Comparison of ENCODE assay signal across 13 cellular contexts in genomic region chr14:68715032-68715924, GRCh38.
A peak's percentile ranks its signal among the peaks of the same experiment; 100 is the strongest.
DNase-seq lines count a peak whose midpoint lies in the region; ATAC-seq and TF ChIP-seq lines count a peak whose summit lies in the region.
"Had no signal": no experiment of that assay in that cellular context is flagged by ENCODE, and none has a peak within 500 bp of the region (broad histone marks: within the 10 kb centered on the region; RNA-seq: fewer than 3 reads in every experiment).

No MANE protein-coding gene starts in this region.

- ATAC-seq in activated T-cell treated with anti-CD3 and anti-CD28 coated beads, Interleukin-2, amount 50 U/mL, for 4 hours = peak; percentile 64
- ATAC-seq in T-helper 17 cell (no peak), T-cell (replicated peaks in 1 of 4) (no peak), HG03159 (IDR thresholded peaks at IDR 0.05; ENCODE audit: unreplicated experiment) (no peak)

- CTCF ChIA-PET in T-cell (lab: Charles Lee) = no interaction called here

- no peaks in the 10 kb centered on the region for H3K27me3 ChIP-seq in smooth muscle cell (ENCODE audit: low read depth)
- H3K27me3 ChIP-seq: adrenal gland had no signal

- H3K36me3 ChIP-seq in smooth muscle cell (ENCODE audit: low read depth) = no peaks in the 10 kb centered on the region
- H3K36me3 ChIP-seq: adrenal gland had no signal

- no peak for DNase-seq in activated T-cell treated with anti-CD3 and anti-CD28 coated beads, Interleukin-2, amount 50 U/mL, for 4 hours
- DNase-seq in activated T-cell treated with anti-CD3 and anti-CD28 coated beads, Interleukin-2, amount 50 U/mL, for 48 hours = no peak
- DNase-seq in T-helper 17 cell (no peak), erythroblast (lab: John Stamatoyannopoulos, UW) (peak; percentile 31 to 34), smooth muscle cell (lab: John Stamatoyannopoulos, UW; ENCODE audit: unreplicated experiment) (no peak), T-cell (no peak), NCI-H2171 (lab: John Stamatoyannopoulos, UW) (no peak)
- DNase-seq: adrenal gland, HFFc6, NCI-H2227 treated with DMSO at 0.1 percent for 48 hours had no signal

- no peaks in the 10 kb centered on the region for H3K4me1 ChIP-seq in smooth muscle cell (ENCODE audit: low read depth)
- H3K4me1 ChIP-seq: adrenal gland had no signal

- TF ChIP-seq POLR2A in erythroblast (IDR thresholded peaks at IDR 0.05; ENCODE audit: low read length) = no peak

- no peaks in the 10 kb centered on the region for H4K20me1 ChIP-seq in smooth muscle cell (ENCODE audit: low read depth)

- peaks cover 60% of the 10 kb centered on the region for H3K4me1 Mint-ChIP-seq in activated T-cell treated with anti-CD3 and anti-CD28 coated beads, Interleukin-2, amount 50 U/mL, for 4 hours (ENCODE audit: low read depth)
- H3K4me1 Mint-ChIP-seq in T-helper 17 cell (peaks cover 46% of the 10 kb centered on the region), T-cell (peaks cover 61 to 65% (median 63%) of the 10 kb centered on the region in 3 donors)

- H3K4me3 Mint-ChIP-seq in activated T-cell treated with anti-CD3 and anti-CD28 coated beads, Interleukin-2, amount 50 U/mL, for 4 hours = no peak overlapping the region
- H3K4me3 Mint-ChIP-seq in T-helper 17 cell (no peak overlapping the region), T-cell (no peak overlapping the region)
- H3K4me3 Mint-ChIP-seq: HFFc6, neural crest cell had no signal

- peaks cover 8% of the 10 kb centered on the region for H3K9me3 Mint-ChIP-seq in activated T-cell treated with anti-CD3 and anti-CD28 coated beads, Interleukin-2, amount 50 U/mL, for 4 hours
- peaks cover 0 to 11% (median 4%) of the 10 kb centered on the region in 3 donors for H3K9me3 Mint-ChIP-seq in T-cell
- H3K9me3 Mint-ChIP-seq: HFFc6, neural crest cell had no signal

- no peak overlapping the region for H3K9ac ChIP-seq in smooth muscle cell (ENCODE audit: low read depth)

- H3K27ac ChIP-seq in smooth muscle cell (ENCODE audit: low read depth) = peak overlapping the region; percentile 33
- H3K27ac ChIP-seq: adrenal gland, HL-60 had no signal

- H3K4me2 ChIP-seq in smooth muscle cell = no peak overlapping the region

- H3K79me2 ChIP-seq in smooth muscle cell (ENCODE audit: low read depth) = no peaks in the 10 kb centered on the region

- no peak overlapping the region for H2AFZ ChIP-seq in smooth muscle cell (ENCODE audit: low read depth)

- no peaks in the 10 kb centered on the region for H3K9me3 ChIP-seq in T-helper 17 cell (ENCODE audit: control insufficient read depth, low read length, poor library complexity, severe bottlenecking)
- no peaks in the 10 kb centered on the region for H3K9me3 ChIP-seq in smooth muscle cell (replicated peaks; ENCODE audit: low read depth)
- H3K9me3 ChIP-seq: adrenal gland had no signal

- H3K27me3 Mint-ChIP-seq in activated T-cell treated with anti-CD3 and anti-CD28 coated beads, Interleukin-2, amount 50 U/mL, for 4 hours (ENCODE audit: low read depth) = no peaks in the 10 kb centered on the region
- no peaks in the 10 kb centered on the region for H3K27me3 Mint-ChIP-seq in T-helper 17 cell
- H3K27me3 Mint-ChIP-seq in T-cell = no peaks in the 10 kb centered on the region

- peak; percentile 6 for TF ChIP-seq CTCF in smooth muscle cell (IDR thresholded peaks at IDR 0.05; ENCODE audit: borderline replicate concordance, insufficient read depth, poor library complexity, severe bottlenecking)

- H3K36me3 Mint-ChIP-seq in activated T-cell treated with anti-CD3 and anti-CD28 coated beads, Interleukin-2, amount 50 U/mL, for 4 hours (ENCODE audit: insufficient read depth) = peaks cover 2% of the 10 kb centered on the region
- H3K36me3 Mint-ChIP-seq in T-helper 17 cell (ENCODE audit: low read depth) = no peaks in the 10 kb centered on the region
- no peaks in the 10 kb centered on the region for H3K36me3 Mint-ChIP-seq in T-cell

- no peaks in the 10 kb centered on the region for H3F3A ChIP-seq in smooth muscle cell (ENCODE audit: low read depth)

- peak overlapping the region; percentile 35 for H3K27ac Mint-ChIP-seq in T-helper 17 cell
- H3K27ac Mint-ChIP-seq in T-cell = peak overlapping the region in 1 of 2 donors; percentile 6
- H3K27ac Mint-ChIP-seq: HFFc6 had no signal

- POLR2A ChIA-PET in T-cell (lab: Charles Lee) = no interaction called here

- H3K4me3 ChIP-seq in smooth muscle cell = no peak overlapping the region
- H3K4me3 ChIP-seq: adrenal gland had no signal

- WGBS in smooth muscle cell (ENCODE audit: low lambda C conversion rate) = 61% methylated on average over 7 of the region's 7 CpGs

Comparison
In these comparisons a context has a peak if more than half of its experiments do, and no peak if none do; other contexts are left out.
1. ATAC-seq: peak in activated T-cell treated with anti-CD3 and anti-CD28 coated beads, Interleukin-2, amount 50 U/mL, for 4 hours (2 of 2); none in T-helper 17 cell (single experiment), T-cell (0 of 4) and HG03159 (single experiment).
2. DNase-seq: peak in erythroblast (2 of 2); none in activated T-cell treated with anti-CD3 and anti-CD28 coated beads, Interleukin-2, amount 50 U/mL, for 4 hours (single experiment), activated T-cell treated with anti-CD3 and anti-CD28 coated beads, Interleukin-2, amount 50 U/mL, for 48 hours (0 of 2), T-helper 17 cell (0 of 3), smooth muscle cell (single experiment), T-cell (0 of 34) and NCI-H2171 (single experiment).